In the genomic region with DNA sequence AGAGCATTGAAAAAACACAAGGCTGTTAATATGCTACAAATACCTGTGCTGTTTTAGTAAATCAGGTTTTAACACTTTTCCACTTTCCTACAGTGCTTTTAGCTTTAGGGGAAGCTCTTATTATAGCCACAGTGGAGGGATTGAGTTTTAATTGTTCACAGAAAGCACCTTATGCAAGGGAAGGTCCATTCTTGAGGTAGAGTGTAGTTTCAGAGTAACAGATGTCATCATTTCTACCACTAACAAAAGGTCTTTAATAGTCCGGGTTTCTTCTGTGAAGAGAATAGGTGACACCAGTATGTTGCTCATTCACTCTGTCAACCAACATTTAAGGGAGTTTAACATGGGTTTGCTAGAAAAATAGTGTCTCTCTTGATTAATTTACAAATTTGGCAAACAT, we compare ENCODE assay signal across 27 cellular contexts.
DNase-seq lines count a peak whose midpoint lies in the region; ATAC-seq, FAIRE-seq and TF ChIP-seq lines count a peak whose summit lies in the region.
"Had no signal": no experiment of that assay in that cellular context is flagged by ENCODE, and none has a peak within 500 bp of the region (broad histone marks: within the 10 kb centered on the region; RNA-seq: fewer than 3 reads in every experiment).

No MANE protein-coding gene starts in this region.

- no peak overlapping the region for H2BK15ac ChIP-seq in mesendoderm (replicated peaks; ENCODE audit: low read depth)

- WGBS in GM12878 (ENCODE audit: insufficient coverage, insufficient replicate concordance, low lambda C conversion rate, missing lambda C conversion rate), result 100% methylated on average over 1 of the region's 1 CpG
- no CpG with 5 or more reads among the region's 1 CpG for WGBS in mesendoderm (ENCODE audit: extremely low coverage, insufficient coverage, low lambda C conversion rate)

- H2AK5ac ChIP-seq in mesendoderm (ENCODE audit: low read length), result no peak overlapping the region

- no peak overlapping the region for H2BK5ac ChIP-seq in mesendoderm (ENCODE audit: low read length)

- ATAC-seq in natural killer cell (no peak), HG02870 (IDR thresholded peaks at IDR 0.05; ENCODE audit: unreplicated experiment) (peak; percentile 74), GM12878 (peak; percentile 75), GM21526 (IDR thresholded peaks at IDR 0.05; ENCODE audit: low FRiP score, unreplicated experiment) (no peak)
- ATAC-seq in natural killer cell treated with Interleukin-12 subunit alpha and Interleukin-12 subunit beta and Interleukin-15 and Interleukin-18, amount 100 ng/mL, for 72 hours, result no peak
- ATAC-seq in stimulated activated naive B cell treated with anti-CD40 and anti-IgM and Interleukin-4, amounts not matched to agents 10 μg/mL and 1 μg/mL and 100 μg/mL, for 72 hours (replicated peaks), result peak; percentile 23 to 57
- ATAC-seq: activated naive CD4-positive, alpha-beta T cell treated with anti-CD3 and anti-CD28 coated beads, Interleukin-2, amount 50 U/mL, for 72 hours; HCT116; naive thymus-derived CD8-positive, alpha-beta T cell had no signal

- H3K4me1 ChIP-seq in GM12878 (ENCODE audit: control insufficient read depth, insufficient read depth, low read length) (peaks cover 6% of the 10 kb centered on the region; the same call in 1 of the 2 replicates), mesendoderm (ENCODE audit: control insufficient read depth, low read depth, low read length) (no peaks in the 10 kb centered on the region)
- H3K4me1 ChIP-seq: BLaER1, colonic mucosa, prostate gland had no signal

- TF ChIP-seq CTCF in natural killer cell (IDR thresholded peaks at IDR 0.05) (no peak), GM12878 (IDR thresholded peaks at IDR 0.05 in 2 of 3, conservative IDR thresholded peaks at IDR 0.05 in 1 of 3; ENCODE audit: control insufficient read depth in 2 of 3, extremely low read depth in 1 of 3, insufficient read depth in 1 of 3, low read depth in 3 of 3, low read length in 3 of 3) (no peak)

- no peak overlapping the region for H2AFZ ChIP-seq in GM12878 (ENCODE audit: control insufficient read depth, low read depth, low read length)

- H3K27me3 ChIP-seq in GM12878 (replicated peaks in 1 of 2; ENCODE audit: control insufficient read depth in 2 of 2, insufficient read depth in 2 of 2, low read length in 1 of 2) (no peaks in the 10 kb centered on the region), mesendoderm (ENCODE audit: insufficient read depth, low read length, poor library complexity) (no peaks in the 10 kb centered on the region)
- H3K27me3 ChIP-seq: BLaER1, colonic mucosa had no signal

- H3K9ac ChIP-seq in GM12878 (ENCODE audit: control insufficient read depth, insufficient read depth, low read length) (no peak overlapping the region), mesendoderm (ENCODE audit: low read length) (no peak overlapping the region)
- H3K9ac ChIP-seq: BLaER1, KMS-11 had no signal

- H3K18ac ChIP-seq in mesendoderm (ENCODE audit: low read length), result no peak overlapping the region

- no peak for TF ChIP-seq RAD21 in GM12878 (IDR thresholded peaks at IDR 0.05; ENCODE audit: insufficient read depth, low read depth, low read length)

- no peak overlapping the region for H2BK120ac ChIP-seq in mesendoderm (ENCODE audit: low read depth, low read length)

- no peaks in the 10 kb centered on the region for H3K79me2 ChIP-seq in GM12878 (ENCODE audit: control insufficient read depth, insufficient read depth, low read length)
- no peaks in the 10 kb centered on the region for H3K79me2 ChIP-seq in mesendoderm (ENCODE audit: control insufficient read depth, insufficient read depth, low read length)

- H3K36me3 ChIP-seq in GM12878 (ENCODE audit: control insufficient read depth in 2 of 2, insufficient read depth in 2 of 2, low read length in 1 of 2) (0 out of 4 replicates have a peak, but pooled peaks cover 0 to 5% of the 10 kb centered on the region in 2 experiments), mesendoderm (ENCODE audit: control insufficient read depth, insufficient read depth, low read length) (no peaks in the 10 kb centered on the region)
- H3K36me3 ChIP-seq: colonic mucosa, prostate gland had no signal

- no peak for TF ChIP-seq POLR2A in GM12878 (IDR thresholded peaks at IDR 0.05; ENCODE audit: low read depth, low read length)

- H3K27me3 Mint-ChIP-seq in natural killer cell (ENCODE audit: low read depth in 2 of 2), result no peaks in the 10 kb centered on the region
- no peaks in the 10 kb centered on the region for H3K27me3 Mint-ChIP-seq in natural killer cell treated with Interleukin-12 subunit alpha and Interleukin-12 subunit beta and Interleukin-15 and Interleukin-18, amount 100 ng/mL, for 72 hours
- H3K27me3 Mint-ChIP-seq in stimulated activated naive B cell treated with anti-CD40 and anti-IgM and Interleukin-4, amounts not matched to agents 10 μg/mL and 1 μg/mL and 100 μg/mL, for 72 hours, result no peaks in the 10 kb centered on the region
- H3K27me3 Mint-ChIP-seq: naive thymus-derived CD8-positive, alpha-beta T cell had no signal

- H4K8ac ChIP-seq in mesendoderm (ENCODE audit: low read depth, low read length), result no peak overlapping the region

- in situ Hi-C loops in GM12878 (cut with MboI), result no loop called here

- H3K4ac ChIP-seq in mesendoderm (ENCODE audit: low read depth, low read length), result no peak overlapping the region

- FAIRE-seq in GM12878 (lab: Jason Lieb, UNC), result peak; percentile 78
- FAIRE-seq: A204.1, endothelial cell of umbilical vein, GM12892, urothelium cell line had no signal

- CTCF ChIA-PET in GM12878 (lab: Yijun Ruan, JAX), result interaction anchor here (1.0 kb wide), 1 partner anchor 10 kb away, joined by 4 read pairs; no protein-coding TSS in a partner anchor

- intact Hi-C loops in natural killer cell (cut with micrococcal nuclease) (no loop called here), GM12878 (cut with micrococcal nuclease; ENCODE audit: unreplicated experiment) (no loop called here)

- no peaks in the 10 kb centered on the region for H3K36me3 Mint-ChIP-seq in natural killer cell
- H3K36me3 Mint-ChIP-seq in natural killer cell treated with Interleukin-12 subunit alpha and Interleukin-12 subunit beta and Interleukin-15 and Interleukin-18, amount 100 ng/mL, for 72 hours, result no peaks in the 10 kb centered on the region
- H3K36me3 Mint-ChIP-seq in stimulated activated naive B cell treated with anti-CD40 and anti-IgM and Interleukin-4, amounts not matched to agents 10 μg/mL and 1 μg/mL and 100 μg/mL, for 72 hours, result peaks cover 5 to 32% of the 10 kb centered on the region in 2 donors

- peaks cover 3% of the 10 kb centered on the region for H3K79me1 ChIP-seq in mesendoderm (ENCODE audit: low read length)

- no peaks in the 10 kb centered on the region for H3K9me3 ChIP-seq in GM12878 (replicated peaks; ENCODE audit: control insufficient read depth, insufficient read depth, low read length)
- H3K9me3 ChIP-seq: colonic mucosa, prostate gland had no signal

- SMC1A ChIA-PET in GM12878 (lab: Charles Lee; ENCODE audit: uncharacterized antibody, unreplicated experiment), result interaction anchor here (0.6 to 1.5 kb wide), 6 partner anchors 9 to 42 kb away, joined by 3 to 5 read pairs (median 3); no protein-coding TSS in a partner anchor

- TF ChIP-seq EP300 in GM12878 (IDR thresholded peaks at IDR 0.05; ENCODE audit: borderline replicate concordance in 1 of 2, control insufficient read depth in 1 of 2, low read depth in 2 of 2, low read length in 2 of 2), result no peak

- no peaks in the 10 kb centered on the region for H4K20me1 ChIP-seq in GM12878 (ENCODE audit: control insufficient read depth, insufficient read depth)

- H4K5ac ChIP-seq in mesendoderm (ENCODE audit: low read length), result no peak overlapping the region

- H3K9me3 Mint-ChIP-seq in natural killer cell, result no peaks in the 10 kb centered on the region
- no peaks in the 10 kb centered on the region for H3K9me3 Mint-ChIP-seq in natural killer cell treated with Interleukin-12 subunit alpha and Interleukin-12 subunit beta and Interleukin-15 and Interleukin-18, amount 100 ng/mL, for 72 hours
- H3K9me3 Mint-ChIP-seq in stimulated activated naive B cell treated with anti-CD40 and anti-IgM and Interleukin-4, amounts not matched to agents 10 μg/mL and 1 μg/mL and 100 μg/mL, for 72 hours, result no peaks in the 10 kb centered on the region
- H3K9me3 Mint-ChIP-seq: activated naive CD4-positive, alpha-beta T cell treated with anti-CD3 and anti-CD28 coated beads, Interleukin-2, amount 50 U/mL, for 72 hours had no signal

- peak overlapping the region; percentile 25 to 57 for H3K27ac Mint-ChIP-seq in natural killer cell
- no peak overlapping the region for H3K27ac Mint-ChIP-seq in natural killer cell treated with Interleukin-12 subunit alpha and Interleukin-12 subunit beta and Interleukin-15 and Interleukin-18, amount 100 ng/mL, for 72 hours
- no peak overlapping the region for H3K27ac Mint-ChIP-seq in stimulated activated naive B cell treated with anti-CD40 and anti-IgM and Interleukin-4, amounts not matched to agents 10 μg/mL and 1 μg/mL and 100 μg/mL, for 72 hours
- H3K27ac Mint-ChIP-seq: activated naive CD4-positive, alpha-beta T cell treated with anti-CD3 and anti-CD28 coated beads, Interleukin-2, amount 50 U/mL, for 72 hours had no signal

- H3K4me3 ChIP-seq in GM12878 (no peak overlapping the region), mesendoderm (ENCODE audit: low read length) (no peak overlapping the region)
- H3K4me3 ChIP-seq: BLaER1, colonic mucosa, prostate gland, skin epidermis had no signal

- H3K56ac ChIP-seq in mesendoderm (ENCODE audit: low read length), result no peak overlapping the region

- RAD21 ChIA-PET in GM12878 (lab: Charles Lee; ENCODE audit: unreplicated experiment), result interaction anchor here (1.5 to 2.0 kb wide), 3 partner anchors 27 to 103 kb away, joined by 4 to 14 read pairs (median 6); no protein-coding TSS in a partner anchor

- peaks cover 48 to 54% of the 10 kb centered on the region in 2 donors for H3K4me1 Mint-ChIP-seq in natural killer cell
- peaks cover 36 to 57% of the 10 kb centered on the region in 2 donors for H3K4me1 Mint-ChIP-seq in natural killer cell treated with Interleukin-12 subunit alpha and Interleukin-12 subunit beta and Interleukin-15 and Interleukin-18, amount 100 ng/mL, for 72 hours (ENCODE audit: low read depth in 2 of 2)
- peaks cover 22 to 45% of the 10 kb centered on the region in 2 donors for H3K4me1 Mint-ChIP-seq in stimulated activated naive B cell treated with anti-CD40 and anti-IgM and Interleukin-4, amounts not matched to agents 10 μg/mL and 1 μg/mL and 100 μg/mL, for 72 hours

- no peak overlapping the region for H3K27ac ChIP-seq in GM12878 (ENCODE audit: control insufficient read depth, insufficient read depth)
- no peak overlapping the region for H3K27ac ChIP-seq in mesendoderm (ENCODE audit: low read depth, low read length)
- H3K27ac ChIP-seq: BLaER1, colonic mucosa, KMS-11, prostate gland, skin epidermis had no signal

- H3K4me2 ChIP-seq in GM12878 (ENCODE audit: control insufficient read depth, insufficient read depth), result 0 out of 2 replicates have a peak overlapping the region, but pooled peaks have one; percentile 7
- no peak overlapping the region for H3K4me2 ChIP-seq in mesendoderm (ENCODE audit: low read length)
- H3K4me2 ChIP-seq: BLaER1, KMS-11 had no signal

- BruUV-seq in GM12878 (replicated peaks; lab: Mats Ljungman, UMichigan), result no TSS peak

- POLR2A ChIA-PET in GM12878 (lab: Charles Lee), result interaction anchor here (0.8 to 1.0 kb wide), 2 partner anchors 23 to 103 kb away, joined by 3 to 6 read pairs; no protein-coding TSS in a partner anchor

- no peak overlapping the region for H3K23ac ChIP-seq in mesendoderm (ENCODE audit: low read length)

- H3K4me3 Mint-ChIP-seq in natural killer cell, result no peak overlapping the region
- no peak overlapping the region for H3K4me3 Mint-ChIP-seq in natural killer cell treated with Interleukin-12 subunit alpha and Interleukin-12 subunit beta and Interleukin-15 and Interleukin-18, amount 100 ng/mL, for 72 hours
- H3K4me3 Mint-ChIP-seq in stimulated activated naive B cell treated with anti-CD40 and anti-IgM and Interleukin-4, amounts not matched to agents 10 μg/mL and 1 μg/mL and 100 μg/mL, for 72 hours, result no peak overlapping the region
- H3K4me3 Mint-ChIP-seq: naive thymus-derived CD8-positive, alpha-beta T cell had no signal

- DNase-seq in natural killer cell, result no peak
- DNase-seq in natural killer cell treated with Interleukin-12 subunit alpha and Interleukin-12 subunit beta and Interleukin-15 and Interleukin-18, amount 100 ng/mL, for 72 hours (ENCODE audit: low spot score), result no peak
- no peak for DNase-seq in GM12878 (ENCODE audit: low read depth, low spot score)
- DNase-seq in stimulated activated naive B cell treated with anti-CD40 and anti-IgM and Interleukin-4, amounts not matched to agents 10 μg/mL and 1 μg/mL and 100 μg/mL, for 72 hours, result no peak
- no peak for DNase-seq in mesendoderm
- no peak for DNase-seq in epidermal melanocyte (ENCODE audit: insufficient read length, low spot score)
- DNase-seq: colonic mucosa; DMS 273 treated with DMSO at 0.1 percent for 48 hours; GF-D8; hypothalamus; islet precursor cell; naive thymus-derived CD8-positive, alpha-beta T cell; NCI-H1930; RPMI8226; stimulated activated CD4-positive, alpha-beta T cell treated with anti-CD3 and anti-CD28 coated beads, Interleukin-4, amount 100 ng/mL, for 24 hours had no signal

Comparison
In these comparisons a context has a peak if more than half of its experiments do, and no peak if none do; other contexts are left out.
1. H3K27ac Mint-ChIP-seq: peak in natural killer cell (2 of 2); none in natural killer cell treated with Interleukin-12 subunit alpha and Interleukin-12 subunit beta and Interleukin-15 and Interleukin-18, amount 100 ng/mL, for 72 hours (0 of 2) and stimulated activated naive B cell treated with anti-CD40 and anti-IgM and Interleukin-4, amounts not matched to agents 10 μg/mL and 1 μg/mL and 100 μg/mL, for 72 hours (single experiment).
2. ATAC-seq: peak in HG02870 (single experiment), GM12878 (single experiment) and stimulated activated naive B cell treated with anti-CD40 and anti-IgM and Interleukin-4, amounts not matched to agents 10 μg/mL and 1 μg/mL and 100 μg/mL, for 72 hours (2 of 2); none in natural killer cell (0 of 3), natural killer cell treated with Interleukin-12 subunit alpha and Interleukin-12 subunit beta and Interleukin-15 and Interleukin-18, amount 100 ng/mL, for 72 hours (0 of 2) and GM21526 (single experiment).